ENCODE assay signal across 22 cellular contexts in the genomic region with DNA sequence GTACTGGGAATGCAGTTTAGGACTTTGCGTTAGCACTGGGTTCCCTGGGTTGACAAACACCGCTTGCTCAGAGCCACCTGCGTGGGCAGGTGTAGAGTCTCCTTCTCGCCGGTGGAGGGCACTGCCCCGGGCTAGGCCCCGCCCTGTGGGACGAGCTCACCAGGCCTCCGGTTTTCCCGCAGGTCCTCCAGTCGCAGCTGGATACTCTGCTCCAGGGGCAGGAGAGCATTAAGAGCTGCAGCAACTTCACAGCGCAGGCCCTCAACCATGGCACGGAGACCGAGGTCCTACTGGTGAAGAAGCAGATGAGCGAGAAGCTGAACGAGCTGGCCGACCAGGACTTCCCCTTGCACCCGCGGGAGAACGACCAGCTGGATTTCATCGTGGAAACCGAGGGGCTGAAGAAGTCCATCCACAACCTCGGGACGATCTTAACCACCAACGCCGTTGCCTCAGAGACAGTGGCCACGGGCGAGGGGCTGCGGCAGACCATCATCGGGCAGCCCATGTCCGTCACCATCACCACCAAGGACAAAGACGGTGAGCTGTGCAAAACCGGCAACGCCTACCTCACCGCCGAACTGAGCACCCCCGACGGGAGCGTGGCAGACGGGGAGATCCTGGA. TPM values are rescaled to one million over a fixed set of nuclear protein-coding genes. Genes with fewer than 3 reads are reported as not detected.
DNase-seq lines count a peak whose midpoint lies in the region; ATAC-seq and TF ChIP-seq lines count a peak whose summit lies in the region.
"Had no signal": no experiment of that assay in that cellular context is flagged by ENCODE, and none has a peak within 500 bp of the region (broad histone marks: within the 10 kb centered on the region; RNA-seq: fewer than 3 reads in every experiment).

No MANE protein-coding gene starts in this region.

- 96% methylated on average over 39 of the region's 40 CpGs for WGBS in hepatocyte (ENCODE audit: low lambda C conversion rate, missing lambda C conversion rate)
- WGBS in prostate gland, result 82% methylated on average over 39 of the region's 40 CpGs

- no peak overlapping the region for H2AFZ ChIP-seq in hepatocyte
- no peak overlapping the region for H2AFZ ChIP-seq in OCI-LY7 (ENCODE audit: low read length)

- POLR2A ChIA-PET in RWPE1 (lab: Yijun Ruan, JAX; ENCODE audit: low non-redundant PET), result no interaction called here
- POLR2A ChIA-PET in OCI-LY7 (lab: Charles Lee), result interaction anchor here (0.5 kb wide), 1 partner anchor 10 kb away, joined by 3 read pairs; no protein-coding TSS in a partner anchor

- no peak for TF ChIP-seq CTCF in Calu3 (IDR thresholded peaks at IDR 0.05; ENCODE audit: unreplicated experiment)
- no peak for TF ChIP-seq CTCF in RWPE1 (conservative IDR thresholded peaks at IDR 0.05; ENCODE audit: low read depth)
- TF ChIP-seq CTCF in hepatocyte (IDR thresholded peaks at IDR 0.05; ENCODE audit: poor library complexity), result no peak
- no peak for TF ChIP-seq CTCF in prostate gland (IDR thresholded peaks at IDR 0.05)
- no peak for TF ChIP-seq CTCF in OCI-LY7 (conservative IDR thresholded peaks at IDR 0.05; ENCODE audit: low read length)

- H3K9me2 ChIP-seq in hepatocyte (replicated peaks; ENCODE audit: insufficient read depth) (no peaks in the 10 kb centered on the region), OCI-LY7 (ENCODE audit: insufficient read depth, low read length) (no peaks in the 10 kb centered on the region)

- ATAC-seq in HG02981 (IDR thresholded peaks at IDR 0.05; ENCODE audit: unreplicated experiment), result no peak
- ATAC-seq: CD8-positive, alpha-beta T cell; natural killer cell; stimulated activated naive B cell treated with anti-CD40 and anti-IgM and Interleukin-4, amounts not matched to agents 10 μg/mL and 1 μg/mL and 100 μg/mL, for 72 hours had no signal

- DNase-seq in Calu3 (peak; percentile 28), RWPE1 (ENCODE audit: low spot score) (peak; percentile 12), hepatocyte (ENCODE audit: low spot score) (no peak), prostate gland (ENCODE audit: low spot score) (no peak), OCI-LY7 (ENCODE audit: low spot score) (no peak)
- DNase-seq in activated CD4-positive, alpha-beta T cell treated with anti-CD3 and anti-CD28 coated beads, Interleukin-2, amount 50 U/mL, for 4 hours, result no peak
- DNase-seq in activated T-helper 2 cell treated with anti-CD3 and anti-CD28 coated beads, Interferon-gamma antibody, Interleukin-2, Interleukin-4, amounts not matched to agents 10 μg/mL and 5 μg/mL and 100 μg/mL, durations not matched to agents 14 hours and 24 hours and 36 hours (ENCODE audit: low spot score), result no peak
- DNase-seq: activated CD4-positive, CD25-positive, alpha-beta regulatory T cell treated with anti-CD3 and anti-CD28 coated beads, Interleukin-2, amount 50 U/mL, for 72 hours; CD8-positive, alpha-beta T cell; dorsolateral prefrontal cortex; MV-4-11; natural killer cell; NCI-H2029; NCI-H524; retina; stimulated activated naive B cell treated with anti-CD40 and anti-IgM and Interleukin-4, amounts not matched to agents 10 μg/mL and 1 μg/mL and 100 μg/mL, for 72 hours; transverse colon had no signal

- H3K4me2 ChIP-seq in hepatocyte, result no peak overlapping the region
- no peak overlapping the region for H3K4me2 ChIP-seq in OCI-LY7 (ENCODE audit: low read length)

- peaks cover 8% of the 10 kb centered on the region for H3K4me1 Mint-ChIP-seq in Calu3 (ENCODE audit: low read depth, unreplicated experiment)
- peaks cover 5% of the 10 kb centered on the region for H3K4me1 Mint-ChIP-seq in activated T-helper 2 cell treated with anti-CD3 and anti-CD28 coated beads, Interferon-gamma antibody, Interleukin-2, Interleukin-4, amounts not matched to agents 10 μg/mL and 5 μg/mL and 100 μg/mL, durations not matched to agents 14 hours and 24 hours and 36 hours (ENCODE audit: low read depth)
- H3K4me1 Mint-ChIP-seq: natural killer cell; stimulated activated naive B cell treated with anti-CD40 and anti-IgM and Interleukin-4, amounts not matched to agents 10 μg/mL and 1 μg/mL and 100 μg/mL, for 72 hours had no signal

- H3K79me2 ChIP-seq in hepatocyte, result peaks cover 27% of the 10 kb centered on the region
- no peaks in the 10 kb centered on the region for H3K79me2 ChIP-seq in OCI-LY7 (ENCODE audit: insufficient read depth, low read depth, low read length)

- no peaks in the 10 kb centered on the region for H3K27me3 ChIP-seq in hepatocyte
- no peaks in the 10 kb centered on the region for H3K27me3 ChIP-seq in prostate gland (replicated peaks; ENCODE audit: insufficient read depth)
- H3K27me3 ChIP-seq: cardiac muscle cell, dorsolateral prefrontal cortex, transverse colon had no signal

- H3K36me3 ChIP-seq in hepatocyte (replicated peaks; ENCODE audit: insufficient read depth, low read depth) (no peaks in the 10 kb centered on the region), prostate gland (no peaks in the 10 kb centered on the region), OCI-LY7 (ENCODE audit: insufficient read depth, low read length) (no peaks in the 10 kb centered on the region)

- intact Hi-C loops in Calu3 (cut with micrococcal nuclease; ENCODE audit: unreplicated experiment) (no loop called here), prostate gland (cut with DNase I) (no loop called here), OCI-LY7 (cut with micrococcal nuclease; ENCODE audit: unreplicated experiment) (no loop called here)
- intact Hi-C loops in activated T-helper 2 cell treated with anti-CD3 and anti-CD28 coated beads, Interferon-gamma antibody, Interleukin-2, Interleukin-4, amounts not matched to agents 10 μg/mL and 5 μg/mL and 100 μg/mL, durations not matched to agents 14 hours and 24 hours and 36 hours (cut with micrococcal nuclease), result no loop called here

- H3K4me1 ChIP-seq in hepatocyte (ENCODE audit: insufficient read depth) (peaks cover 18% of the 10 kb centered on the region), prostate gland (replicated peaks) (peaks cover 3% of the 10 kb centered on the region), OCI-LY7 (ENCODE audit: insufficient read depth, low read length, poor library complexity, severe bottlenecking) (no peaks in the 10 kb centered on the region)
- H3K4me1 ChIP-seq: HAP-1 had no signal

- H3K9me3 ChIP-seq in hepatocyte (ENCODE audit: low read depth), result no peaks in the 10 kb centered on the region
- no peaks in the 10 kb centered on the region for H3K9me3 ChIP-seq in prostate gland
- H3K9me3 ChIP-seq in OCI-LY7 (ENCODE audit: low read length), result no peaks in the 10 kb centered on the region
- H3K9me3 ChIP-seq: transverse colon had no signal

- peaks cover 3% of the 10 kb centered on the region for H3K9me3 Mint-ChIP-seq in Calu3 (ENCODE audit: low read depth, unreplicated experiment)
- H3K9me3 Mint-ChIP-seq in activated T-helper 2 cell treated with anti-CD3 and anti-CD28 coated beads, Interferon-gamma antibody, Interleukin-2, Interleukin-4, amounts not matched to agents 10 μg/mL and 5 μg/mL and 100 μg/mL, durations not matched to agents 14 hours and 24 hours and 36 hours, result peaks cover 4% of the 10 kb centered on the region
- H3K9me3 Mint-ChIP-seq: natural killer cell had no signal

- no peak overlapping the region for H3K4me3 Mint-ChIP-seq in Calu3 (ENCODE audit: low read depth, unreplicated experiment)
- H3K4me3 Mint-ChIP-seq in activated T-helper 2 cell treated with anti-CD3 and anti-CD28 coated beads, Interferon-gamma antibody, Interleukin-2, Interleukin-4, amounts not matched to agents 10 μg/mL and 5 μg/mL and 100 μg/mL, durations not matched to agents 14 hours and 24 hours and 36 hours (ENCODE audit: low read depth), result no peak overlapping the region
- H3K4me3 Mint-ChIP-seq: CD8-positive, alpha-beta T cell; natural killer cell; stimulated activated naive B cell treated with anti-CD40 and anti-IgM and Interleukin-4, amounts not matched to agents 10 μg/mL and 1 μg/mL and 100 μg/mL, for 72 hours had no signal

- H3K4me3 ChIP-seq in hepatocyte (no peak overlapping the region), prostate gland (no peak overlapping the region), OCI-LY7 (ENCODE audit: low read depth, low read length, poor library complexity, severe bottlenecking) (no peak overlapping the region)
- H3K4me3 ChIP-seq: cardiac muscle cell, HAP-1, lung, SK-N-MC, transverse colon had no signal

- H4K20me1 ChIP-seq in hepatocyte (ENCODE audit: insufficient read depth, poor library complexity, severe bottlenecking), result no peaks in the 10 kb centered on the region
- H4K20me1 ChIP-seq in OCI-LY7 (ENCODE audit: insufficient read depth, low read length), result no peaks in the 10 kb centered on the region

- H3K36me3 Mint-ChIP-seq in Calu3 (ENCODE audit: insufficient read depth, unreplicated experiment), result peaks cover 10% of the 10 kb centered on the region
- no peaks in the 10 kb centered on the region for H3K36me3 Mint-ChIP-seq in activated T-helper 2 cell treated with anti-CD3 and anti-CD28 coated beads, Interferon-gamma antibody, Interleukin-2, Interleukin-4, amounts not matched to agents 10 μg/mL and 5 μg/mL and 100 μg/mL, durations not matched to agents 14 hours and 24 hours and 36 hours (ENCODE audit: low read depth)
- H3K36me3 Mint-ChIP-seq: natural killer cell had no signal

- H3K27ac ChIP-seq in RWPE1 (peak overlapping the region; percentile 53; the same call in 1 of the 2 replicates), hepatocyte (peak overlapping the region; percentile 71), prostate gland (peak overlapping the region; percentile 4 to 47), OCI-LY7 (ENCODE audit: low read depth, low read length, poor library complexity, severe bottlenecking) (no peak overlapping the region)
- H3K27ac ChIP-seq: cardiac muscle cell had no signal

- TF ChIP-seq POLR2A in prostate gland (IDR thresholded peaks at IDR 0.05), result no peak

- no peaks in the 10 kb centered on the region for H3K27me3 Mint-ChIP-seq in Calu3 (ENCODE audit: unreplicated experiment)
- H3K27me3 Mint-ChIP-seq in activated T-helper 2 cell treated with anti-CD3 and anti-CD28 coated beads, Interferon-gamma antibody, Interleukin-2, Interleukin-4, amounts not matched to agents 10 μg/mL and 5 μg/mL and 100 μg/mL, durations not matched to agents 14 hours and 24 hours and 36 hours (ENCODE audit: low read depth), result peaks cover 5% of the 10 kb centered on the region
- H3K27me3 Mint-ChIP-seq: stimulated activated naive B cell treated with anti-CD40 and anti-IgM and Interleukin-4, amounts not matched to agents 10 μg/mL and 1 μg/mL and 100 μg/mL, for 72 hours had no signal

- CTCF ChIA-PET in Calu3 (lab: Charles Lee) (no interaction called here), RWPE1 (lab: Yijun Ruan, JAX) (interaction anchor here (0.7 to 0.8 kb wide), 2 partner anchors 10 to 142 kb away, joined by 3 to 4 read pairs; no protein-coding TSS in a partner anchor), OCI-LY7 (lab: Charles Lee; ENCODE audit: unreplicated experiment) (no interaction called here)

- no peak overlapping the region for H3K27ac Mint-ChIP-seq in Calu3 (ENCODE audit: unreplicated experiment)
- H3K27ac Mint-ChIP-seq in activated T-helper 2 cell treated with anti-CD3 and anti-CD28 coated beads, Interferon-gamma antibody, Interleukin-2, Interleukin-4, amounts not matched to agents 10 μg/mL and 5 μg/mL and 100 μg/mL, durations not matched to agents 14 hours and 24 hours and 36 hours, result no peak overlapping the region
- H3K27ac Mint-ChIP-seq: CD8-positive, alpha-beta T cell; natural killer cell; stimulated activated naive B cell treated with anti-CD40 and anti-IgM and Interleukin-4, amounts not matched to agents 10 μg/mL and 1 μg/mL and 100 μg/mL, for 72 hours had no signal

- BruUV-seq in Calu3 (replicated peaks; lab: Mats Ljungman, UMichigan) (no TSS peak), OCI-LY7 (replicated peaks; lab: Mats Ljungman, UMichigan) (no TSS peak)

RNA-seq across cellular contexts. Expression of gene MND1, which starts 49.2 kb away (rescaled TPM):
- total RNA-seq in Calu3 (2022) (12.6 and 13.1 TPM in 2 replicates), hepatocyte (4.3 and 5.8 TPM in 2 replicates), prostate gland (1 to 10 TPM in 1 of 2 donors, not detected in 1; 7.9 TPM), OCI-LY7 (2022) (101 and 122 TPM in 2 replicates)
- polyA plus RNA-seq in hepatocyte, result 2.2 and 3.0 TPM in 2 replicates
- 59.4 and 67.9 TPM in 2 replicates for total RNA-seq in OCI-LY7 (2014; rRNA removed; shearing (Covaris generic))
- total RNA-seq in activated T-helper 2 cell treated with anti-CD3 and anti-CD28 coated beads, Interferon-gamma antibody, Interleukin-2, Interleukin-4, amounts not matched to agents 10 μg/mL and 5 μg/mL and 100 μg/mL, durations not matched to agents 14 hours and 24 hours and 36 hours, result 15.4 and 17.8 TPM in 2 replicates
- total RNA-seq: CD8-positive, alpha-beta T cell had no signal

Comparison
In these comparisons a context has a peak if more than half of its experiments do, and no peak if none do; other contexts are left out.
1. DNase-seq: peak in Calu3 (single experiment) and RWPE1 (single experiment); none in hepatocyte (single experiment), prostate gland (single experiment), activated CD4-positive, alpha-beta T cell treated with anti-CD3 and anti-CD28 coated beads, Interleukin-2, amount 50 U/mL, for 4 hours (0 of 2), OCI-LY7 (single experiment) and activated T-helper 2 cell treated with anti-CD3 and anti-CD28 coated beads, Interferon-gamma antibody, Interleukin-2, Interleukin-4, amounts not matched to agents 10 μg/mL and 5 μg/mL and 100 μg/mL, durations not matched to agents 14 hours and 24 hours and 36 hours (single experiment).